Comparison of ENCODE assay signal across 1 cellular context in the genomic region with DNA sequence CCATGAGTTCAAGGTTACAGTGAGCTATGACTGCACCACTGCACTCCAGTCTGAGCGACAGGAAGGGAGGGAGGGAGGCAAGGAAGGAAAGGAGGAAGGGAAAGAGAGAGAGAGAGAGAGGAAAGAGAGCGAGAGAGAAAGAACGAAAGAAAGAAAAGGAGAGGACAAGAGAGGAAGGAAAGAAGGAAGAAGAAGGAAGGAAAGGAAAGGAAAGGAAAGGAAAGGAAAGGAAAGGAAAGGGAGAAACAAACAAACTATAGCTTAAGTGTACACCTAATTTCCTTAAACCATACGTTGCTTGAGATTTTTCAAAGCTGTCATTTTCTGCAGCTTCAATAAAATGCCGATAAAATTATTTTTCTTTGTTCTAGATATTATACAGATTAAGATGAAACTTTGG.
TF ChIP-seq lines count a peak whose summit lies in the region.

No MANE protein-coding gene starts in this region.

TF ChIP-seq in HepG2, 621 proteins besides CTCF, POLR2A, EP300 and RAD21:
- TF ChIP-seq ZNF770 (CRISPR knock-in tag; IDR thresholded peaks at IDR 0.05), result 0 out of 2 replicates have a peak, but pooled peaks have one; percentile 28
- TF ChIP-seq SRSF9 (IDR thresholded peaks at IDR 0.05; ENCODE audit: borderline replicate concordance, insufficient read depth, low read depth, low read length, poor library complexity, severe bottlenecking), result peak; percentile 50
- TF ChIP-seq ZNF543 (CRISPR knock-in tag; IDR thresholded peaks at IDR 0.05), result no peak
